Comparison of ENCODE assay signal across 17 cellular contexts in the genomic region with DNA sequence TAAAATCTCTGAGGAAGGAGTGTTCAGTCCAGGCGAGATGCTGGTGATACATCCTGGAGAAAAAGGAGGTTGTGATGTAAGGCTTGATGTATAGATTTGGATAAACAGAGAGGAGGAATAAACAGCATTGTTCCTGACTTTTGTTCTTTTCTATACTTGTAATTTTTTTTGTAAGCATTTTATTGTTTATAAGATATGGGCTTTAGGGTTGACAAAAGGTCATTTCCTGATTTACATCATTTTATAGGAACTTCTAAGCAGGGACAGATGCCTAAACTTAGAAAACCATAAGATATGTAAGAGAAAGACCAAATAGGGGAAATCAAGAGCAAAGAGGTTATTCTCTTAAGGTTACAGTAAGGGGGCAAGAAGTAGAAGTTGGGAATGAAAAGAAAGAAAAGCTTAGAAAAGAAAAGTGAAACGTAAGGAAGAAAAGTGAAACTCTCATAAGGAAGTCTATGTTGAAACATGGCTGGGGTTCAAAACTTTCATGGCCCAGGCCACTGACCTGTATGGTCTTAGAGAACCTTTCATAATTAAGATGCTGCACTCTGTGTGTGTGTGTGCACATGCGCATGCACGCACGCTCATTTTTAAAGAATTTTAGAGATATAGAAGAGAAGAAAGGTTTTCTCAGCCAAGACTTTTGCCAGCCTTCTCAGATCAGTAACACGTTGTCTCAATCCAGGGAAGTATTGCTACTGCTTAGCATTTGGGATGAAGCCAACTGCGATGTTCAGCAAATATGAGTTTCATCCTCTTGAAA. TPM values are rescaled to one million over a fixed set of nuclear protein-coding genes. Genes with fewer than 3 reads are reported as not detected.
DNase-seq lines count a peak whose midpoint lies in the region; ATAC-seq, FAIRE-seq and TF ChIP-seq lines count a peak whose summit lies in the region.
"Had no signal": no experiment of that assay in that cellular context is flagged by ENCODE, and none has a peak within 500 bp of the region (broad histone marks: within the 10 kb centered on the region; RNA-seq: fewer than 3 reads in every experiment).

No MANE protein-coding gene starts in this region.

- no peaks in the 10 kb centered on the region for H4K20me1 ChIP-seq in K562 (replicated peaks; ENCODE audit: control insufficient read depth, insufficient read depth, low read length)

- no peak for TF ChIP-seq EP300 in K562 (IDR thresholded peaks at IDR 0.05; ENCODE audit: low read length)

- H3K4me2 ChIP-seq in K562 (ENCODE audit: insufficient read depth, low read length), result no peak overlapping the region

- intact Hi-C loops in K562 (cut with micrococcal nuclease) (loop anchor here (5.0 kb wide), 1 partner anchor 78 kb away; no protein-coding TSS in a partner anchor), right lobe of liver (cut with DNase I) (no loop called here)

- BruUV-seq in K562 (replicated peaks; lab: Mats Ljungman, UMichigan), result no TSS peak

- H3K9me3 ChIP-seq in AG04450 (ENCODE audit: control insufficient read depth, insufficient read depth, low read length), result no peaks in the 10 kb centered on the region
- no peaks in the 10 kb centered on the region for H3K9me3 ChIP-seq in K562 (replicated peaks; ENCODE audit: control insufficient read depth, insufficient read depth, low read depth, low read length)
- H3K9me3 ChIP-seq in right lobe of liver, result no peaks in the 10 kb centered on the region
- H3K9me3 ChIP-seq: gastrocnemius medialis had no signal

- TF ChIP-seq POLR2A in K562 (conservative IDR thresholded peaks at IDR 0.05) (no peak), right lobe of liver (IDR thresholded peaks at IDR 0.05) (no peak)

- no peaks in the 10 kb centered on the region for H3K36me3 ChIP-seq in K562 (ENCODE audit: control insufficient read depth, insufficient read depth, low read length)
- no peaks in the 10 kb centered on the region for H3K36me3 ChIP-seq in right lobe of liver
- H3K36me3 ChIP-seq: gastrocnemius medialis had no signal

- H3K9ac ChIP-seq in K562 (ENCODE audit: insufficient read depth in 1 of 2, low read depth in 2 of 2, low read length in 2 of 2), result no peak overlapping the region

- no peak for FAIRE-seq in K562 (lab: Jason Lieb, UNC)

- DNase-seq in AG04450 (ENCODE audit: low read depth, low spot score) (no peak), GM12865 (ENCODE audit: low read depth) (peak; percentile 10), K562 (ENCODE audit: extremely low read depth in 1 of 4, low spot score in 3 of 4) (no peak), right lobe of liver (no peak), dedifferentiated amniotic fluid mesenchymal stem cell (ENCODE audit: extremely low spot score) (no peak), coronary artery (ENCODE audit: low spot score) (no peak), globus pallidus (ENCODE audit: low spot score) (no peak)
- DNase-seq: activated T-cell treated with anti-CD3 and anti-CD28 coated beads, Interleukin-2, amount 50 U/mL, for 1 hour; C1 segment of cervical spinal cord; DND-41; effector CD4-positive, alpha-beta T cell; gastrocnemius medialis; islet precursor cell; posterior cingulate gyrus; stimulated activated CD4-positive, alpha-beta T cell treated with anti-CD3 and anti-CD28 coated beads, Interleukin-15, amount 100 ng/mL, for 24 hours; trophoblast cell had no signal

- TF ChIP-seq RAD21 in K562 (CRISPR knock-in tag; conservative IDR thresholded peaks at IDR 0.05 in 1 of 2, IDR thresholded peaks at IDR 0.05 in 1 of 2), result no peak

- no peak overlapping the region for H3K4me3 ChIP-seq in AG04450 (ENCODE audit: low read depth, low read length)
- H3K4me3 ChIP-seq in GM12865 (ENCODE audit: low read depth, low read length), result no peak overlapping the region
- H3K4me3 ChIP-seq in K562, result no peak overlapping the region
- no peak overlapping the region for H3K4me3 ChIP-seq in right lobe of liver
- no peak overlapping the region for H3K4me3 ChIP-seq in coronary artery
- H3K4me3 ChIP-seq: gastrocnemius medialis had no signal

- no peaks in the 10 kb centered on the region for H3K79me2 ChIP-seq in K562 (ENCODE audit: control insufficient read depth, insufficient read depth, low read length)

- H3K27ac ChIP-seq in AG04450 (ENCODE audit: low read depth, low read length) (peak overlapping the region; percentile 3), K562 (ENCODE audit: extremely low read depth, low read depth, low read length) (no peak overlapping the region), right lobe of liver (no peak overlapping the region), coronary artery (no peak overlapping the region)
- H3K27ac ChIP-seq: gastrocnemius medialis had no signal

- CTCF ChIA-PET in AG04450 (lab: Charles Lee) (interaction anchor here (1.2 kb wide), 1 partner anchor 17 kb away, joined by 3 read pairs; no protein-coding TSS in a partner anchor), K562 (lab: Yijun Ruan, JAX; ENCODE audit: low intra/inter-chr PET ratio) (no interaction called here)

- no peaks in the 10 kb centered on the region for H3K4me1 ChIP-seq in K562 (replicated peaks in 1 of 2; ENCODE audit: control insufficient read depth in 2 of 2, insufficient read depth in 2 of 2, low read length in 2 of 2)
- no peaks in the 10 kb centered on the region for H3K4me1 ChIP-seq in right lobe of liver
- H3K4me1 ChIP-seq: gastrocnemius medialis had no signal

- WGBS in K562 (ENCODE audit: insufficient coverage, low coverage, missing lambda C conversion rate), result 18% methylated on average over 7 of the region's 7 CpGs
- 50% methylated on average over 7 of the region's 7 CpGs for WGBS in right lobe of liver (ENCODE audit: insufficient coverage, low coverage, low lambda C conversion rate, missing lambda C conversion rate)

- H2AFZ ChIP-seq in K562 (ENCODE audit: low read depth, low read length), result no peak overlapping the region

- H3K9me1 ChIP-seq in K562 (ENCODE audit: control insufficient read depth, insufficient read depth, low read length), result no peaks in the 10 kb centered on the region

- ATAC-seq in K562 (no peak; the same call in 2 of the 3 replicates), right lobe of liver (peak in 3 of 4 donors; percentile 34 to 56 (median 40)), HG02763 (IDR thresholded peaks at IDR 0.05; ENCODE audit: unreplicated experiment) (no peak)
- ATAC-seq: gastrocnemius medialis had no signal

- no peak for TF ChIP-seq CTCF in AG04450 (IDR thresholded peaks at IDR 0.05; ENCODE audit: low read depth, low read length)
- TF ChIP-seq CTCF in GM12865 (IDR thresholded peaks at IDR 0.05; ENCODE audit: insufficient read depth, low read depth, low read length, missing control alignments), result no peak
- no peak for TF ChIP-seq CTCF in K562 (IDR thresholded peaks at IDR 0.05 in 2 of 3, conservative IDR thresholded peaks at IDR 0.05 in 1 of 3; ENCODE audit: insufficient read depth in 2 of 3, low read depth in 1 of 3, low read length in 3 of 3)
- no peak for TF ChIP-seq CTCF in right lobe of liver (IDR thresholded peaks at IDR 0.05)
- no peak for TF ChIP-seq CTCF in coronary artery (IDR thresholded peaks at IDR 0.05)

- in situ Hi-C loops in K562 (cut with MboI), result no loop called here

- H3K27me3 ChIP-seq in AG04450 (ENCODE audit: control insufficient read depth, insufficient read depth, low read length) (no peaks in the 10 kb centered on the region), K562 (ENCODE audit: control insufficient read depth in 2 of 2, insufficient read depth in 2 of 2, low read length in 2 of 2) (peaks cover 4 to 6% of the 10 kb centered on the region in 2 experiments; a peak in 2 of 5 replicates), right lobe of liver (no peaks in the 10 kb centered on the region)
- H3K27me3 ChIP-seq: gastrocnemius medialis had no signal

- POLR2A ChIA-PET in AG04450 (lab: Yijun Ruan, JAX), result interaction anchor here (1.1 kb wide), 1 partner anchor 99 kb away, joined by 3 read pairs; no protein-coding TSS in a partner anchor
- POLR2A ChIA-PET in K562 (lab: Yijun Ruan, JAX), result interaction anchor here (1.1 to 1.7 kb wide), 2 partner anchors 9 to 12 kb away, joined by 4 to 8 read pairs; no protein-coding TSS in a partner anchor

TF ChIP-seq in K562, 482 proteins besides CTCF, POLR2A, EP300 and RAD21:
- peak; percentile 59 to 66; a peak in 2 of 4 replicates for TF ChIP-seq NRF1 (conservative IDR thresholded peaks at IDR 0.05 in 1 of 2, IDR thresholded peaks at IDR 0.05 in 1 of 2)
- no peak for TF ChIP-seq CHD4 (IDR thresholded peaks at IDR 0.05; ENCODE audit: insufficient read depth, insufficient replicate concordance, low read depth, low read length, poor library complexity, severe bottlenecking)

RNA-seq across cellular contexts. Expression of a gene that starts 16.5 kb away (rescaled TPM):
- polyA plus RNA-seq in AG04450 (2011; rRNA removed) (0.11 and 0.12 TPM in 2 replicates), K562 (2011; rRNA removed) (0.37 and 0.54 TPM in 2 replicates), K562 (2014; fragmentation: Illumina TruSeq; extraction: Trizol) (0.22 and 0.28 TPM in 2 replicates), K562 (2014; fragmentation: Nextera tagmentation; extraction: Ambion mirVana) (under 1 TPM; 0.10 to 0.18 TPM), K562 (2014; rRNA removed) (0.27 and 1.2 TPM in 2 replicates)
- 1.3 TPM in 1 of 2 replicates, not detected in the other for polyA minus RNA-seq in AG04450 (2011; rRNA and poly(A)+ RNA removed)
- total RNA-seq in K562 (2011; cell fraction: chromatin; rRNA removed; ENCODE audit: low replicate concordance), result 0.23 and 1.2 TPM in 2 replicates
- 0.26 and 0.33 TPM in 2 replicates for total RNA-seq in K562 (2011; cell fraction: nucleolus; rRNA removed)
- 0.22 and 0.92 TPM in 2 replicates for total RNA-seq in K562 (2011; cell fraction: nucleoplasm; rRNA removed)
- total RNA-seq in K562 (2014; rRNA removed) (0.09 and 0.29 TPM in 2 replicates), K562 (2014; rRNA removed; fragmentation: Illumina TruSeq; extraction: Trizol) (0.26 and 0.33 TPM in 2 replicates), K562 (2015; rRNA removed; fragmentation: Illumina TruSeq; extraction: Trizol) (0.11 and 0.43 TPM in 2 replicates), K562 (2021) (0.54 and 0.55 TPM in 2 replicates), right lobe of liver (under 1 TPM in 5 of 6 experiments, not detected in 1; 0.05 to 0.68 (median 0.27) TPM)
- polyA plus RNA-seq in K562 (2011; cell fraction: cytosol; rRNA removed), result 0.13 and 0.16 TPM in 2 replicates
- polyA plus RNA-seq in K562 (2011; cell fraction: nucleus; rRNA removed), result 0.24 and 0.28 TPM in 2 replicates
- 0.29 and 0.38 TPM in 2 replicates for polyA plus RNA-seq in K562 (2012)
- polyA minus RNA-seq in K562 (2011; rRNA and poly(A)+ RNA removed), result 0.81 and 0.96 TPM in 2 replicates
- 1.3 TPM in 1 of 2 replicates, not detected in the other for polyA minus RNA-seq in K562 (2011; cell fraction: cytosol; rRNA and poly(A)+ RNA removed)
- 0.33 TPM in 1 of 2 replicates, not detected in the other for polyA minus RNA-seq in K562 (2011; cell fraction: nucleus; rRNA and poly(A)+ RNA removed)

Comparison
In these comparisons a context has a peak if more than half of its experiments do, and no peak if none do; other contexts are left out.
1. ATAC-seq: peak in right lobe of liver (3 of 4); none in K562 (single experiment) and HG02763 (single experiment).